ENCODE assay signal across 8 cellular contexts in genomic region chr10:104336829-104337526, GRCh38. TPM values are rescaled to one million over a fixed set of nuclear protein-coding genes. Genes with fewer than 3 reads are reported as not detected.
DNase-seq lines count a peak whose midpoint lies in the region; ATAC-seq and TF ChIP-seq lines count a peak whose summit lies in the region.

No MANE protein-coding gene starts in this region.

- H2AFZ ChIP-seq in Karpas-422 (ENCODE audit: low read length): peak overlapping the region; percentile 98; the same call in 1 of the 2 replicates

- peak overlapping the region; percentile 39 for H2BK120ac ChIP-seq in mesendoderm (ENCODE audit: low read depth, low read length)

- H2AK5ac ChIP-seq in mesendoderm (ENCODE audit: low read length): no peak overlapping the region

- ATAC-seq in GM19351 (IDR thresholded peaks at IDR 0.05; ENCODE audit: unreplicated experiment): peak; percentile 29

- H3K27ac ChIP-seq in Karpas-422 (ENCODE audit: low read length) (peak overlapping the region; percentile 61), breast epithelium (peak overlapping the region; percentile 72 to 92), mesendoderm (ENCODE audit: low read depth, low read length) (peak overlapping the region; percentile 93)

- H3K4ac ChIP-seq in mesendoderm (ENCODE audit: low read depth, low read length): peak overlapping the region; percentile 61

- H3K4me1 ChIP-seq in Karpas-422 (ENCODE audit: low read length) (peaks cover 47% of the 10 kb centered on the region), breast epithelium (peaks cover 0 to 4% of the 10 kb centered on the region in 2 donors), mesendoderm (ENCODE audit: control insufficient read depth, low read depth, low read length) (peaks cover 39% of the 10 kb centered on the region)

- H3K56ac ChIP-seq in mesendoderm (ENCODE audit: low read length): peak overlapping the region; percentile 97

- H3K9ac ChIP-seq in Karpas-422 (ENCODE audit: low read length) (peak overlapping the region; percentile 90), mesendoderm (ENCODE audit: low read length) (peak overlapping the region; percentile 95)

- H3K36me3 ChIP-seq in Karpas-422 (ENCODE audit: insufficient read depth, low read length) (no peaks in the 10 kb centered on the region), breast epithelium (no peaks in the 10 kb centered on the region), mesendoderm (ENCODE audit: control insufficient read depth, insufficient read depth, low read length) (no peaks in the 10 kb centered on the region)

- H3K9me2 ChIP-seq in Karpas-422 (replicated peaks; ENCODE audit: insufficient read depth, low read length): no peaks in the 10 kb centered on the region

- peak overlapping the region; percentile 98 for H3K18ac ChIP-seq in mesendoderm (ENCODE audit: low read length)

- H4K8ac ChIP-seq in mesendoderm (ENCODE audit: low read depth, low read length): no peak overlapping the region

- TF ChIP-seq POLR2A in breast epithelium (IDR thresholded peaks at IDR 0.05): no peak

- no peak for TF ChIP-seq CTCF in breast epithelium (IDR thresholded peaks at IDR 0.05)

- peak overlapping the region; percentile 82 for H2BK5ac ChIP-seq in mesendoderm (ENCODE audit: low read length)

- no peaks in the 10 kb centered on the region for H3K9me3 ChIP-seq in Karpas-422 (ENCODE audit: low read length)
- no peaks in the 10 kb centered on the region for H3K9me3 ChIP-seq in breast epithelium

- peaks cover 27% of the 10 kb centered on the region for H3K79me1 ChIP-seq in mesendoderm (ENCODE audit: low read length)

- H3K79me2 ChIP-seq in Karpas-422 (ENCODE audit: low read length) (0 out of 2 replicates have a peak, but pooled peaks cover 2% of the 10 kb centered on the region), mesendoderm (ENCODE audit: control insufficient read depth, insufficient read depth, low read length) (peaks cover 58% of the 10 kb centered on the region)

- H3K27me3 ChIP-seq in Karpas-422 (ENCODE audit: low read length) (no peaks in the 10 kb centered on the region), breast epithelium (no peaks in the 10 kb centered on the region), mesendoderm (ENCODE audit: insufficient read depth, low read length, poor library complexity) (no peaks in the 10 kb centered on the region)

- intact Hi-C loops in breast epithelium (cut with DNase I; ENCODE audit: low total_unique reads): no loop called here

- H3K4me3 ChIP-seq in Karpas-422 (ENCODE audit: low read length) (peak overlapping the region; percentile 95), breast epithelium (peak overlapping the region; percentile 71 to 96 (median 90)), mesendoderm (ENCODE audit: low read length) (peak overlapping the region; percentile 83)

- H3K4me2 ChIP-seq in Karpas-422 (ENCODE audit: low read depth, low read length, poor library complexity, severe bottlenecking) (peak overlapping the region; percentile 93), mesendoderm (ENCODE audit: low read length) (peak overlapping the region; percentile 88)

- peak; percentile 45 for DNase-seq in AG08395 (ENCODE audit: low spot score)
- DNase-seq in Karpas-422: peak; percentile 52
- peak in 1 of 2 donors; percentile 19 for DNase-seq in breast epithelium (ENCODE audit: low spot score in 2 of 2)
- peak; percentile 86 for DNase-seq in mesendoderm
- no peak for DNase-seq in DMS 273 (lab: John Stamatoyannopoulos, UW; ENCODE audit: unreplicated experiment)
- no peak for DNase-seq in DMS53 treated with DMSO at 0.1 percent for 48 hours (lab: John Stamatoyannopoulos, UW; ENCODE audit: unreplicated experiment)
- no peak for DNase-seq in NCI-H1105 treated with DMSO at 0.1 percent for 48 hours (lab: John Stamatoyannopoulos, UW)

- H3K23ac ChIP-seq in mesendoderm (ENCODE audit: low read length): no peak overlapping the region

- no CpG with 5 or more reads among the region's 14 CpGs for WGBS in mesendoderm (ENCODE audit: extremely low coverage, insufficient coverage, low lambda C conversion rate)

- H4K5ac ChIP-seq in mesendoderm (ENCODE audit: low read length): no peak overlapping the region

- H2BK15ac ChIP-seq in mesendoderm (replicated peaks; ENCODE audit: low read depth): no peak overlapping the region

- H4K20me1 ChIP-seq in Karpas-422 (ENCODE audit: insufficient read depth, low read depth, low read length): peaks cover 49% of the 10 kb centered on the region

RNA-seq across cellular contexts. Expression of gene ITPRIP, which starts 1.3 kb away (rescaled TPM):
- 4.5 and 4.6 TPM in 2 replicates for total RNA-seq in Karpas-422 (2014; rRNA removed; shearing (Covaris generic); ENCODE audit: low replicate concordance)
- total RNA-seq in breast epithelium: 10 to 100 TPM; 12.0 to 35.4 (median 20.9) TPM
- 22.8 TPM for polyA plus RNA-seq in mesendoderm (2013, experiment 1 of 2)
- 22.4 TPM for polyA plus RNA-seq in mesendoderm (2013, experiment 2 of 2)

RNA-seq across cellular contexts. Expression of gene CFAP58, which starts 16.7 kb away (rescaled TPM):
- 0.26 and 1.4 TPM in 2 replicates for total RNA-seq in Karpas-422 (2014; rRNA removed; shearing (Covaris generic); ENCODE audit: low replicate concordance)
- under 1 TPM; 0.16 to 0.98 (median 0.88) TPM for total RNA-seq in breast epithelium
- 1.0 TPM for polyA plus RNA-seq in mesendoderm (2013, experiment 1 of 2)
- polyA plus RNA-seq in mesendoderm (2013, experiment 2 of 2): 0.85 TPM

Comparison
In these comparisons a context has a peak if more than half of its experiments do, and no peak if none do; other contexts are left out.
1. DNase-seq: peak in AG08395 (single experiment), Karpas-422 (single experiment) and mesendoderm (single experiment); none in DMS 273 (single experiment), DMS53 treated with DMSO at 0.1 percent for 48 hours (single experiment) and NCI-H1105 treated with DMSO at 0.1 percent for 48 hours (single experiment).
2. Peak in every context shown above with its lines, with median percentiles within 50 percentile points of each other: H3K27ac ChIP-seq and H3K4me3 ChIP-seq.